Comparison of ENCODE assay signal across 1 cellular context in genomic region chr17:63445571-63446217, GRCh38.
TF ChIP-seq lines count a peak whose summit lies in the region.

No MANE protein-coding gene starts in this region.

TF ChIP-seq in K562, 482 proteins besides CTCF, POLR2A, EP300 and RAD21 (continued from another document and continues in another):
- TF ChIP-seq MGA (IDR thresholded peaks at IDR 0.05): 0 out of 2 replicates have a peak, but pooled peaks have one; percentile 45
- TF ChIP-seq, protein P1, sequence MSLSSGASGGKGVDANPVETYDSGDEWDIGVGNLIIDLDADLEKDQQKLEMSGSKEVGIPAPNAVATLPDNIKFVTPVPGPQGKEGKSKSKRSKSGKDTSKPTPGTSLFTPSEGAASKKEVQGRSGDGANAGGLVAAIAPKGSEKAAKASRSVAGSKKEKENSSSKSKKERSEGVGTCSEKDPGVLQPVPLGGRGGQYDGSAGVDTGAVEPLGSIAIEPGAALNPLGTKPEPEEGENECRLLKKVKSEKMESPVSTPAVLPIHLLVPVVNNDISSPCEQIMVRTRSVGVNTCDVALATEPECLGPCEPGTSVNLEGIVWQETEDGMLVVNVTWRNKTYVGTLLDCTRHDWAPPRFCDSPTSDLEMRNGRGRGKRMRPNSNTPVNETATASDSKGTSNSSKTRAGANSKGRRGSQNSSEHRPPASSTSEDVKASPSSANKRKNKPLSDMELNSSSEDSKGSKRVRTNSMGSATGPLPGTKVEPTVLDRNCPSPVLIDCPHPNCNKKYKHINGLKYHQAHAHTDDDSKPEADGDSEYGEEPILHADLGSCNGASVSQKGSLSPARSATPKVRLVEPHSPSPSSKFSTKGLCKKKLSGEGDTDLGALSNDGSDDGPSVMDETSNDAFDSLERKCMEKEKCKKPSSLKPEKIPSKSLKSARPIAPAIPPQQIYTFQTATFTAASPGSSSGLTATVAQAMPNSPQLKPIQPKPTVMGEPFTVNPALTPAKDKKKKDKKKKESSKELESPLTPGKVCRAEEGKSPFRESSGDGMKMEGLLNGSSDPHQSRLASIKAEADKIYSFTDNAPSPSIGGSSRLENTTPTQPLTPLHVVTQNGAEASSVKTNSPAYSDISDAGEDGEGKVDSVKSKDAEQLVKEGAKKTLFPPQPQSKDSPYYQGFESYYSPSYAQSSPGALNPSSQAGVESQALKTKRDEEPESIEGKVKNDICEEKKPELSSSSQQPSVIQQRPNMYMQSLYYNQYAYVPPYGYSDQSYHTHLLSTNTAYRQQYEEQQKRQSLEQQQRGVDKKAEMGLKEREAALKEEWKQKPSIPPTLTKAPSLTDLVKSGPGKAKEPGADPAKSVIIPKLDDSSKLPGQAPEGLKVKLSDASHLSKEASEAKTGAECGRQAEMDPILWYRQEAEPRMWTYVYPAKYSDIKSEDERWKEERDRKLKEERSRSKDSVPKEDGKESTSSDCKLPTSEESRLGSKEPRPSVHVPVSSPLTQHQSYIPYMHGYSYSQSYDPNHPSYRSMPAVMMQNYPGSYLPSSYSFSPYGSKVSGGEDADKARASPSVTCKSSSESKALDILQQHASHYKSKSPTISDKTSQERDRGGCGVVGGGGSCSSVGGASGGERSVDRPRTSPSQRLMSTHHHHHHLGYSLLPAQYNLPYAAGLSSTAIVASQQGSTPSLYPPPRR (CRISPR knock-in tag; IDR thresholded peaks at IDR 0.05; ENCODE audit: borderline replicate concordance): peak; percentile 36; the same call in 1 of the 2 replicates
- no peak for TF ChIP-seq ZNF561 (CRISPR knock-in tag; conservative IDR thresholded peaks at IDR 0.05)
- TF ChIP-seq TEAD1 (CRISPR knock-in tag; IDR thresholded peaks at IDR 0.05): no peak
- no peak for TF ChIP-seq ZFPM2 (CRISPR knock-in tag; IDR thresholded peaks at IDR 0.05)
- TF ChIP-seq ATF1 (CRISPR knock-in tag; IDR thresholded peaks at IDR 0.05): no peak
- TF ChIP-seq ATF1 (tag; IDR thresholded peaks at IDR 0.05): no peak
- TF ChIP-seq ZZZ3 (IDR thresholded peaks at IDR 0.05): no peak
- TF ChIP-seq NFIC (IDR thresholded peaks at IDR 0.05): no peak
- TF ChIP-seq RAD51 (IDR thresholded peaks at IDR 0.05; ENCODE audit: borderline replicate concordance, low read depth): no peak
- no peak for TF ChIP-seq NR2C1 (IDR thresholded peaks at IDR 0.05)
- 0 out of 2 replicates have a peak, but pooled peaks have one; percentile 12 for TF ChIP-seq NR2C1 (tag; IDR thresholded peaks at IDR 0.05)
- no peak for TF ChIP-seq NCOA2 (IDR thresholded peaks at IDR 0.05; ENCODE audit: partially characterized antibody in 2 of 2)
- TF ChIP-seq TRIM24 (IDR thresholded peaks at IDR 0.05): no peak
- TF ChIP-seq U2AF2 (optimal IDR thresholded peaks at IDR 0.05; ENCODE audit: low read depth, low read length): no peak
- no peak for TF ChIP-seq ZNF121 (CRISPR knock-in tag; conservative IDR thresholded peaks at IDR 0.05)
- TF ChIP-seq RBM22 (IDR thresholded peaks at IDR 0.05; ENCODE audit: low read depth, low read length, poor library complexity, severe bottlenecking): no peak
- no peak for TF ChIP-seq MYNN (IDR thresholded peaks at IDR 0.05)
- no peak for TF ChIP-seq MYNN (CRISPR knock-in tag; IDR thresholded peaks at IDR 0.05)
- TF ChIP-seq ZNF77 (CRISPR knock-in tag; IDR thresholded peaks at IDR 0.05): no peak
- no peak for TF ChIP-seq MTA1 (IDR thresholded peaks at IDR 0.05; ENCODE audit: borderline replicate concordance)
- TF ChIP-seq, protein P2, sequence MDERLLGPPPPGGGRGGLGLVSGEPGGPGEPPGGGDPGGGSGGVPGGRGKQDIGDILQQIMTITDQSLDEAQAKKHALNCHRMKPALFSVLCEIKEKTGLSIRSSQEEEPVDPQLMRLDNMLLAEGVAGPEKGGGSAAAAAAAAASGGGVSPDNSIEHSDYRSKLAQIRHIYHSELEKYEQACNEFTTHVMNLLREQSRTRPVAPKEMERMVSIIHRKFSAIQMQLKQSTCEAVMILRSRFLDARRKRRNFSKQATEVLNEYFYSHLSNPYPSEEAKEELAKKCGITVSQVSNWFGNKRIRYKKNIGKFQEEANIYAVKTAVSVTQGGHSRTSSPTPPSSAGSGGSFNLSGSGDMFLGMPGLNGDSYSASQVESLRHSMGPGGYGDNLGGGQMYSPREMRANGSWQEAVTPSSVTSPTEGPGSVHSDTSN (CRISPR knock-in tag; IDR thresholded peaks at IDR 0.05; ENCODE audit: low read depth): no peak
- TF ChIP-seq, protein P2 (tag; conservative IDR thresholded peaks at IDR 0.05; ENCODE audit: low read depth): no peak
- TF ChIP-seq ZHX1 (conservative IDR thresholded peaks at IDR 0.05; ENCODE audit: low read length): no peak; the same call in 1 of the 2 replicates
- no peak for TF ChIP-seq ZFP1 (CRISPR knock-in tag; IDR thresholded peaks at IDR 0.05)
- TF ChIP-seq, protein P3, sequence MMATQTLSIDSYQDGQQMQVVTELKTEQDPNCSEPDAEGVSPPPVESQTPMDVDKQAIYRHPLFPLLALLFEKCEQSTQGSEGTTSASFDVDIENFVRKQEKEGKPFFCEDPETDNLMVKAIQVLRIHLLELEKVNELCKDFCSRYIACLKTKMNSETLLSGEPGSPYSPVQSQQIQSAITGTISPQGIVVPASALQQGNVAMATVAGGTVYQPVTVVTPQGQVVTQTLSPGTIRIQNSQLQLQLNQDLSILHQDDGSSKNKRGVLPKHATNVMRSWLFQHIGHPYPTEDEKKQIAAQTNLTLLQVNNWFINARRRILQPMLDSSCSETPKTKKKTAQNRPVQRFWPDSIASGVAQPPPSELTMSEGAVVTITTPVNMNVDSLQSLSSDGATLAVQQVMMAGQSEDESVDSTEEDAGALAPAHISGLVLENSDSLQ (IDR thresholded peaks at IDR 0.05): no peak
- TF ChIP-seq ARID3A (IDR thresholded peaks at IDR 0.05; ENCODE audit: borderline replicate concordance, low read depth, low read length): no peak
- no peak for TF ChIP-seq BRF1 (IDR thresholded peaks at IDR 0.05; ENCODE audit: borderline replicate concordance, extremely low read depth, insufficient read length)
- no peak for TF ChIP-seq ZNF324 (CRISPR knock-in tag; IDR thresholded peaks at IDR 0.05)
- TF ChIP-seq TARDBP (IDR thresholded peaks at IDR 0.05): no peak
- TF ChIP-seq POU5F1 (IDR thresholded peaks at IDR 0.05; ENCODE audit: borderline replicate concordance, low read depth, low read length, partially characterized antibody): no peak
- no peak for TF ChIP-seq ZNF431 (CRISPR knock-in tag; IDR thresholded peaks at IDR 0.05)
- no peak for TF ChIP-seq SMARCE1 (IDR thresholded peaks at IDR 0.05)
- no peak for TF ChIP-seq SRF (CRISPR knock-in tag; IDR thresholded peaks at IDR 0.05)
